13 cellular contexts compared by ENCODE assay signal in genomic region chrX:135688137-135688536, GRCh38. TPM values are rescaled to one million over a fixed set of nuclear protein-coding genes. Genes with fewer than 3 reads are reported as not detected.
A peak's percentile ranks its signal among the peaks of the same experiment; 100 is the strongest.
DNase-seq lines count a peak whose midpoint lies in the region; ATAC-seq, FAIRE-seq and TF ChIP-seq lines count a peak whose summit lies in the region.
"Had no signal": no experiment of that assay in that cellular context is flagged by ENCODE, and none has a peak within 500 bp of the region (broad histone marks: within the 10 kb centered on the region; RNA-seq: fewer than 3 reads in every experiment).

No MANE protein-coding gene starts in this region.

- H3K79me2 ChIP-seq in GM12878 (ENCODE audit: control insufficient read depth, insufficient read depth, low read length): no peaks in the 10 kb centered on the region

- H2AFZ ChIP-seq in GM12878 (ENCODE audit: control insufficient read depth, low read depth, low read length): no peak overlapping the region

- H3K9me3 ChIP-seq in left ventricle myocardium inferior (replicated peaks) (no peaks in the 10 kb centered on the region), right atrium auricular region (no peaks in the 10 kb centered on the region), GM12878 (replicated peaks; ENCODE audit: control insufficient read depth, insufficient read depth, low read length) (no peaks in the 10 kb centered on the region), testis (no peaks in the 10 kb centered on the region), gastroesophageal sphincter (no peaks in the 10 kb centered on the region)

- POLR2A ChIA-PET in GM12878 (lab: Charles Lee): no interaction called here

- intact Hi-C loops in left ventricle myocardium inferior (cut with micrococcal nuclease) (no loop called here), GM12878 (cut with micrococcal nuclease; ENCODE audit: unreplicated experiment) (no loop called here), testis (cut with DNase I; ENCODE audit: low total_unique reads) (no loop called here)

- RAD21 ChIA-PET in GM12878 (lab: Charles Lee; ENCODE audit: unreplicated experiment): no interaction called here

- in situ Hi-C loops in GM12878 (cut with MboI): no loop called here

- H3K4me2 ChIP-seq in GM12878 (ENCODE audit: control insufficient read depth, insufficient read depth): no peak overlapping the region

- TF ChIP-seq CTCF in left ventricle myocardium inferior (IDR thresholded peaks at IDR 0.05; ENCODE audit: borderline replicate concordance) (peak; percentile 15), right atrium auricular region (IDR thresholded peaks at IDR 0.05) (no peak), HFF-Myc (IDR thresholded peaks at IDR 0.05; ENCODE audit: low read depth, low read length, missing control alignments) (peak; percentile 20), GM12878 (IDR thresholded peaks at IDR 0.05 in 2 of 3, conservative IDR thresholded peaks at IDR 0.05 in 1 of 3; ENCODE audit: control insufficient read depth in 2 of 3, extremely low read depth in 1 of 3, insufficient read depth in 1 of 3, low read depth in 3 of 3, low read length in 3 of 3) (peak; percentile 2 to 27 (median 21); a peak in 2 of 6 replicates), testis (IDR thresholded peaks at IDR 0.05) (no peak), gastroesophageal sphincter (IDR thresholded peaks at IDR 0.05) (no peak)

- no peak for TF ChIP-seq EP300 in GM12878 (IDR thresholded peaks at IDR 0.05; ENCODE audit: borderline replicate concordance in 1 of 2, control insufficient read depth in 1 of 2, low read depth in 2 of 2, low read length in 2 of 2)
- no peak for TF ChIP-seq EP300 in gastroesophageal sphincter (IDR thresholded peaks at IDR 0.05)

- no peak overlapping the region for H3K4me3 ChIP-seq in left ventricle myocardium inferior
- H3K4me3 ChIP-seq in right atrium auricular region: no peak overlapping the region
- no peak overlapping the region for H3K4me3 ChIP-seq in HFF-Myc (replicated peaks; ENCODE audit: low read depth, low read length)
- no peak overlapping the region for H3K4me3 ChIP-seq in GM12878
- no peak overlapping the region for H3K4me3 ChIP-seq in testis
- H3K4me3 ChIP-seq in gastroesophageal sphincter: no peak overlapping the region

- H3K9ac ChIP-seq in GM12878 (ENCODE audit: control insufficient read depth, insufficient read depth, low read length): no peak overlapping the region

- H3K27me3 ChIP-seq in left ventricle myocardium inferior (ENCODE audit: low read depth) (no peaks in the 10 kb centered on the region), right atrium auricular region (no peaks in the 10 kb centered on the region), GM12878 (replicated peaks in 1 of 2; ENCODE audit: control insufficient read depth in 2 of 2, insufficient read depth in 2 of 2, low read length in 1 of 2) (no peaks in the 10 kb centered on the region), testis (no peaks in the 10 kb centered on the region), gastroesophageal sphincter (no peaks in the 10 kb centered on the region)

- ATAC-seq in GM12878 (peak; percentile 36; the same call in 2 of the 3 replicates), HG02798 (IDR thresholded peaks at IDR 0.05; ENCODE audit: poor library complexity, unreplicated experiment) (no peak), gastroesophageal sphincter (no peak)
- ATAC-seq: left colon, T-helper 17 cell had no signal

- SMC1A ChIA-PET in GM12878 (lab: Charles Lee; ENCODE audit: uncharacterized antibody, unreplicated experiment): no interaction called here

- H3K4me1 ChIP-seq in left ventricle myocardium inferior (no peaks in the 10 kb centered on the region), right atrium auricular region (no peaks in the 10 kb centered on the region), GM12878 (ENCODE audit: control insufficient read depth, insufficient read depth, low read length) (no peaks in the 10 kb centered on the region), testis (no peaks in the 10 kb centered on the region), gastroesophageal sphincter (no peaks in the 10 kb centered on the region)

- H3K36me3 ChIP-seq in left ventricle myocardium inferior (no peaks in the 10 kb centered on the region), right atrium auricular region (no peaks in the 10 kb centered on the region), GM12878 (ENCODE audit: control insufficient read depth in 2 of 2, insufficient read depth in 2 of 2, low read length in 1 of 2) (no peaks in the 10 kb centered on the region), testis (ENCODE audit: low read depth, missing control alignments) (no peaks in the 10 kb centered on the region), gastroesophageal sphincter (no peaks in the 10 kb centered on the region)

- FAIRE-seq in GM12878 (lab: Jason Lieb, UNC): no peak

- DNase-seq in left ventricle myocardium inferior: no peak
- no peak for DNase-seq in right atrium auricular region (ENCODE audit: low spot score)
- DNase-seq in HFF-Myc (ENCODE audit: extremely low read depth, low read depth): no peak
- no peak for DNase-seq in GM12878 (ENCODE audit: low read depth, low spot score)
- peak; percentile 19 for DNase-seq in testis
- DNase-seq in SW480 (ENCODE audit: low spot score): no peak
- DNase-seq: COR-L47, T-helper 17 cell had no signal

- 38% methylated on average over 16 of the region's 16 CpGs for WGBS in GM12878 (ENCODE audit: insufficient coverage, insufficient replicate concordance, low lambda C conversion rate, missing lambda C conversion rate)
- WGBS in testis, 2 donors: 18 to 51% methylated on average over 11 to 16 of the region's 16 CpGs
- 56 to 63% methylated on average over 2 to 7 of the region's 16 CpGs for WGBS in gastroesophageal sphincter (ENCODE audit: low coverage in 1 of 2), 2 donors

- TF ChIP-seq RAD21 in GM12878 (IDR thresholded peaks at IDR 0.05; ENCODE audit: insufficient read depth, low read depth, low read length): no peak

- H3K27ac ChIP-seq in left ventricle myocardium inferior (replicated peaks): no peak overlapping the region
- H3K27ac ChIP-seq in right atrium auricular region: no peak overlapping the region
- no peak overlapping the region for H3K27ac ChIP-seq in GM12878 (ENCODE audit: control insufficient read depth, insufficient read depth)
- no peak overlapping the region for H3K27ac ChIP-seq in testis
- H3K27ac ChIP-seq in gastroesophageal sphincter: no peak overlapping the region

- no TSS peak for BruUV-seq in GM12878 (replicated peaks; lab: Mats Ljungman, UMichigan)

- TF ChIP-seq POLR2A in GM12878 (IDR thresholded peaks at IDR 0.05; ENCODE audit: low read depth, low read length) (no peak), testis (IDR thresholded peaks at IDR 0.05) (no peak), gastroesophageal sphincter (IDR thresholded peaks at IDR 0.05) (no peak)

- H4K20me1 ChIP-seq in GM12878 (ENCODE audit: control insufficient read depth, insufficient read depth): no peaks in the 10 kb centered on the region

- CTCF ChIA-PET in GM12878 (lab: Yijun Ruan, JAX): interaction anchor here (1.4 kb wide), 1 partner anchor 13 kb away, joined by 5 read pairs; no protein-coding TSS in a partner anchor

TF ChIP-seq in GM12878, 131 proteins besides CTCF, POLR2A, EP300 and RAD21 (continues in another document):
- TF ChIP-seq ZNF592 (IDR thresholded peaks at IDR 0.05): no peak

RNA-seq across cellular contexts. Expression of gene CT45A1, which starts 25.3 kb away (rescaled TPM):
- total RNA-seq in left ventricle myocardium inferior (not detected), right atrium auricular region (not detected), GM12878 (2014; rRNA removed) (not detected in 2 replicates), GM12878 (2014; rRNA removed; fragmentation: Illumina TruSeq; extraction: Trizol) (not detected in 2 replicates), GM12878 (2021) (not detected in 2 replicates), testis (10 to 100 TPM in 1 of 2 donors, 1 to 10 TPM in 1; 6.6 to 11.9 TPM), gastroesophageal sphincter (not detected)
- not detected in 2 replicates for total RNA-seq in GM12878 (2013; cell fraction: nucleolus; rRNA removed)
- polyA plus RNA-seq in GM12878 (2011; ENCODE audit: low read depth): not detected
- polyA plus RNA-seq in GM12878 (2011; rRNA removed) (0.14 and 0.19 TPM in 2 replicates), GM12878 (2014; fragmentation: Illumina TruSeq; extraction: Trizol) (not detected in 2 replicates), GM12878 (2014; fragmentation: Nextera tagmentation; extraction: Ambion mirVana) (not detected), GM12878 (2014; rRNA removed) (0.10 TPM in 1 of 2 replicates, not detected in the other), GM12878 (2016; fragmentation: Nextera tagmentation; extraction: Ambion mirVana) (not detected), testis (ENCODE audit: insufficient read depth, low read depth, low replicate concordance) (8.3 TPM)
- polyA plus RNA-seq in GM12878 (2011; cell fraction: cytosol; rRNA removed): not detected in 2 replicates
- polyA plus RNA-seq in GM12878 (2011; cell fraction: nucleus; rRNA removed): not detected in 2 replicates
- polyA plus RNA-seq in GM12878 (2012): not detected in 2 replicates
- polyA minus RNA-seq in GM12878 (2011; rRNA and poly(A)+ RNA removed): not detected in 2 replicates
- not detected in 2 replicates for polyA minus RNA-seq in GM12878 (2011; cell fraction: cytosol; rRNA and poly(A)+ RNA removed)
- polyA minus RNA-seq in GM12878 (2011; cell fraction: nucleus; rRNA and poly(A)+ RNA removed): not detected in 2 replicates
- total RNA-seq: cardiac septum, fibroblast of lung, left colon, T-helper 17 cell had no signal
- polyA plus RNA-seq: fibroblast of lung had no signal

Comparison
In these comparisons a context has a peak if more than half of its experiments do, and no peak if none do; other contexts are left out.
1. CTCF ChIP-seq: peak in left ventricle myocardium inferior (single experiment), HFF-Myc (single experiment) and GM12878 (3 of 3); none in right atrium auricular region (0 of 2), testis (0 of 3) and gastroesophageal sphincter (0 of 4).